In the genomic region with DNA sequence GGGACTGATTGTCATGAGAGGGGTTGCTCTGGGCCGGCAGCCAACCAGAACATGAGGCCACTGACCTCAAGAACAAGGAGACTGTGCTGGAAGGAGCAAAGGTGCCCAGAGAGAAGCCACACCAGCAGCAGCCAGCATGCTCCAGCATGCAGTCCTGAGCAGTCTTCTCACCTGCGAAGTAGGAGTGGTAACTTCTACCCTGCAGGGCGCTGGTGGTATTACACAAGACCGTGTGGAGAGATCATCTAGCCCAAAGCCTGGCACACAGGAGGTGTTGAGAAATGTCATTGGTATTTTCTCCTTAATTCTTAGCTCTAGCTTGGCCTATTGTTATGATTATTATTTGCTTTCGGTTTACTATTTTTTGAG, we compare ENCODE assay signal across 8 cellular contexts.
DNase-seq lines count a peak whose midpoint lies in the region; ATAC-seq and TF ChIP-seq lines count a peak whose summit lies in the region.

No MANE protein-coding gene starts in this region.

- no peaks in the 10 kb centered on the region for H3K9me3 Mint-ChIP-seq in activated naive CD4-positive, alpha-beta T cell treated with anti-CD3 and anti-CD28 coated beads, Interleukin-2, amount 10 ng/mL, durations not matched to agents 7 days and 5 days
- peaks cover 5% of the 10 kb centered on the region for H3K9me3 Mint-ChIP-seq in mesothelial cell of epicardium

- peak; percentile 3 for DNase-seq in activated naive CD4-positive, alpha-beta T cell treated with Interleukin-2 at 50 U/mL for 16 hours
- no peak for DNase-seq in activated naive CD4-positive, alpha-beta T cell treated with anti-CD3 and anti-CD28 coated beads, Interleukin-2, amount 10 ng/mL, durations not matched to agents 7 days and 5 days
- no peak for DNase-seq in SK-N-SH
- no peak for DNase-seq in mesothelial cell of epicardium (ENCODE audit: low spot score in 2 of 2, unreplicated experiment in 2 of 2)
- DNase-seq in Right ventricle myocardium inferior (ENCODE audit: missing footprints): no peak
- no peak for DNase-seq in right cardiac atrium

- no peaks in the 10 kb centered on the region for H3K79me2 ChIP-seq in SK-N-SH (ENCODE audit: insufficient read depth)

- H3K4me3 ChIP-seq in SK-N-SH (ENCODE audit: low read depth in 2 of 2, low read length in 1 of 2) (no peak overlapping the region), right cardiac atrium (ENCODE audit: low read length) (no peak overlapping the region)

- CTCF ChIA-PET in activated naive CD4-positive, alpha-beta T cell treated with anti-CD3 and anti-CD28 coated beads, Interleukin-2, amount 10 ng/mL, durations not matched to agents 7 days and 5 days (lab: Charles Lee): interaction anchor here (0.7 kb wide), 1 partner anchor 247 kb away, joined by 3 read pairs; no protein-coding TSS in a partner anchor
- CTCF ChIA-PET in SK-N-SH (lab: Yijun Ruan, JAX): interaction anchor here (1.1 to 1.4 kb wide), 3 partner anchors 19 to 31 kb away, joined by 3 to 5 read pairs (median 4); no protein-coding TSS in a partner anchor

- H3K27ac ChIP-seq in SK-N-SH (ENCODE audit: low read depth in 2 of 2, low read length in 1 of 2): no peak overlapping the region
- no peak overlapping the region for H3K27ac ChIP-seq in right cardiac atrium (ENCODE audit: low read length)

- H3F3A ChIP-seq in SK-N-SH (replicated peaks; ENCODE audit: insufficient read depth): no peaks in the 10 kb centered on the region

- no peaks in the 10 kb centered on the region for H4K20me1 ChIP-seq in SK-N-SH (ENCODE audit: insufficient read depth)

- peak; percentile 71 for ATAC-seq in HG02763 (IDR thresholded peaks at IDR 0.05; ENCODE audit: unreplicated experiment)
- ATAC-seq in activated CD4-positive, CD25-positive, alpha-beta regulatory T cell treated with anti-CD3 and anti-CD28 coated beads, Interleukin-2, amount 50 U/mL, for 24 hours: no peak
- no peak for ATAC-seq in Right ventricle myocardium inferior
- no peak for ATAC-seq in right cardiac atrium

- POLR2A ChIA-PET in SK-N-SH (lab: Yijun Ruan, JAX): no interaction called here

- no peak overlapping the region for H3K27ac Mint-ChIP-seq in activated naive CD4-positive, alpha-beta T cell treated with anti-CD3 and anti-CD28 coated beads, Interleukin-2, amount 10 ng/mL, durations not matched to agents 7 days and 5 days
- no peak overlapping the region for H3K27ac Mint-ChIP-seq in mesothelial cell of epicardium

- H3K4me1 ChIP-seq in SK-N-SH (ENCODE audit: control insufficient read depth in 1 of 2, insufficient read depth in 2 of 2, low read depth in 1 of 2, low read length in 1 of 2) (peaks cover 0 to 6% of the 10 kb centered on the region in 2 experiments; a peak in 1 of 4 replicates), right cardiac atrium (ENCODE audit: control insufficient read depth, insufficient read depth, low read length) (no peaks in the 10 kb centered on the region)

- peak; percentile 29; the same call in 1 of the 2 replicates for TF ChIP-seq CTCF in SK-N-SH (IDR thresholded peaks at IDR 0.05)
- peak; percentile 68 for TF ChIP-seq CTCF in mesothelial cell of epicardium (IDR thresholded peaks at IDR 0.05; ENCODE audit: unreplicated experiment)

- H3K4me1 Mint-ChIP-seq in activated naive CD4-positive, alpha-beta T cell treated with anti-CD3 and anti-CD28 coated beads, Interleukin-2, amount 10 ng/mL, durations not matched to agents 7 days and 5 days: no peaks in the 10 kb centered on the region
- H3K4me1 Mint-ChIP-seq in mesothelial cell of epicardium: no peaks in the 10 kb centered on the region

- no peak overlapping the region for H3K4me3 Mint-ChIP-seq in activated naive CD4-positive, alpha-beta T cell treated with anti-CD3 and anti-CD28 coated beads, Interleukin-2, amount 10 ng/mL, durations not matched to agents 7 days and 5 days
- H3K4me3 Mint-ChIP-seq in mesothelial cell of epicardium: no peak overlapping the region

- TF ChIP-seq RAD21 in SK-N-SH (IDR thresholded peaks at IDR 0.05; ENCODE audit: low read length): no peak

- H3K36me3 Mint-ChIP-seq in activated naive CD4-positive, alpha-beta T cell treated with anti-CD3 and anti-CD28 coated beads, Interleukin-2, amount 10 ng/mL, durations not matched to agents 7 days and 5 days: no peaks in the 10 kb centered on the region
- H3K36me3 Mint-ChIP-seq in mesothelial cell of epicardium: no peaks in the 10 kb centered on the region

- H3K9me2 ChIP-seq in SK-N-SH: no peaks in the 10 kb centered on the region

- no peak overlapping the region for H3K9ac ChIP-seq in SK-N-SH

- H3K9me3 ChIP-seq in SK-N-SH: no peaks in the 10 kb centered on the region
- no peaks in the 10 kb centered on the region for H3K9me3 ChIP-seq in right cardiac atrium (ENCODE audit: control insufficient read depth, low read length)

- H2AFZ ChIP-seq in SK-N-SH (ENCODE audit: low read depth): no peak overlapping the region

- intact Hi-C loops in Right ventricle myocardium inferior (cut with DNase I) (no loop called here), right cardiac atrium (cut with DNase I) (no loop called here)

- H3K4me2 ChIP-seq in SK-N-SH: no peak overlapping the region

- no peak for TF ChIP-seq EP300 in SK-N-SH (IDR thresholded peaks at IDR 0.05; ENCODE audit: borderline replicate concordance in 1 of 2, low read depth in 1 of 2, low read length in 1 of 2)

- H3K36me3 ChIP-seq in SK-N-SH (replicated peaks in 1 of 2; ENCODE audit: control insufficient read depth in 1 of 2, insufficient read depth in 2 of 2, low read length in 1 of 2): no peaks in the 10 kb centered on the region

- peaks cover 5% of the 10 kb centered on the region for H3K27me3 Mint-ChIP-seq in activated naive CD4-positive, alpha-beta T cell treated with anti-CD3 and anti-CD28 coated beads, Interleukin-2, amount 10 ng/mL, durations not matched to agents 7 days and 5 days
- peaks cover 19% of the 10 kb centered on the region for H3K27me3 Mint-ChIP-seq in mesothelial cell of epicardium (ENCODE audit: low read depth)

- WGBS in SK-N-SH (ENCODE audit: low lambda C conversion rate): 58% methylated on average over 5 of the region's 5 CpGs
- WGBS in right cardiac atrium: 74% methylated on average over 5 of the region's 5 CpGs

- no peaks in the 10 kb centered on the region for H3K27me3 ChIP-seq in SK-N-SH (ENCODE audit: insufficient read depth)
- no peaks in the 10 kb centered on the region for H3K27me3 ChIP-seq in right cardiac atrium (ENCODE audit: control insufficient read depth, insufficient read depth)

TF ChIP-seq in SK-N-SH, 30 proteins besides CTCF, POLR2A, EP300 and RAD21 (continues in another document):
- TF ChIP-seq MXI1 (IDR thresholded peaks at IDR 0.05; ENCODE audit: low read depth, low read length) (no peak), FOXJ3 (CRISPR knock-in tag; IDR thresholded peaks at IDR 0.05) (no peak), NFIC (IDR thresholded peaks at IDR 0.05; ENCODE audit: borderline replicate concordance) (no peak), ELF1 (IDR thresholded peaks at IDR 0.05) (no peak), POLR2AphosphoS5 (IDR thresholded peaks at IDR 0.05; ENCODE audit: low read depth, low read length) (no peak)
- TF ChIP-seq, protein P1, sequence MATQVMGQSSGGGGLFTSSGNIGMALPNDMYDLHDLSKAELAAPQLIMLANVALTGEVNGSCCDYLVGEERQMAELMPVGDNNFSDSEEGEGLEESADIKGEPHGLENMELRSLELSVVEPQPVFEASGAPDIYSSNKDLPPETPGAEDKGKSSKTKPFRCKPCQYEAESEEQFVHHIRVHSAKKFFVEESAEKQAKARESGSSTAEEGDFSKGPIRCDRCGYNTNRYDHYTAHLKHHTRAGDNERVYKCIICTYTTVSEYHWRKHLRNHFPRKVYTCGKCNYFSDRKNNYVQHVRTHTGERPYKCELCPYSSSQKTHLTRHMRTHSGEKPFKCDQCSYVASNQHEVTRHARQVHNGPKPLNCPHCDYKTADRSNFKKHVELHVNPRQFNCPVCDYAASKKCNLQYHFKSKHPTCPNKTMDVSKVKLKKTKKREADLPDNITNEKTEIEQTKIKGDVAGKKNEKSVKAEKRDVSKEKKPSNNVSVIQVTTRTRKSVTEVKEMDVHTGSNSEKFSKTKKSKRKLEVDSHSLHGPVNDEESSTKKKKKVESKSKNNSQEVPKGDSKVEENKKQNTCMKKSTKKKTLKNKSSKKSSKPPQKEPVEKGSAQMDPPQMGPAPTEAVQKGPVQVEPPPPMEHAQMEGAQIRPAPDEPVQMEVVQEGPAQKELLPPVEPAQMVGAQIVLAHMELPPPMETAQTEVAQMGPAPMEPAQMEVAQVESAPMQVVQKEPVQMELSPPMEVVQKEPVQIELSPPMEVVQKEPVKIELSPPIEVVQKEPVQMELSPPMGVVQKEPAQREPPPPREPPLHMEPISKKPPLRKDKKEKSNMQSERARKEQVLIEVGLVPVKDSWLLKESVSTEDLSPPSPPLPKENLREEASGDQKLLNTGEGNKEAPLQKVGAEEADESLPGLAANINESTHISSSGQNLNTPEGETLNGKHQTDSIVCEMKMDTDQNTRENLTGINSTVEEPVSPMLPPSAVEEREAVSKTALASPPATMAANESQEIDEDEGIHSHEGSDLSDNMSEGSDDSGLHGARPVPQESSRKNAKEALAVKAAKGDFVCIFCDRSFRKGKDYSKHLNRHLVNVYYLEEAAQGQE (IDR thresholded peaks at IDR 0.05; ENCODE audit: low read depth, low read length): no peak
- TF ChIP-seq, protein P2, sequence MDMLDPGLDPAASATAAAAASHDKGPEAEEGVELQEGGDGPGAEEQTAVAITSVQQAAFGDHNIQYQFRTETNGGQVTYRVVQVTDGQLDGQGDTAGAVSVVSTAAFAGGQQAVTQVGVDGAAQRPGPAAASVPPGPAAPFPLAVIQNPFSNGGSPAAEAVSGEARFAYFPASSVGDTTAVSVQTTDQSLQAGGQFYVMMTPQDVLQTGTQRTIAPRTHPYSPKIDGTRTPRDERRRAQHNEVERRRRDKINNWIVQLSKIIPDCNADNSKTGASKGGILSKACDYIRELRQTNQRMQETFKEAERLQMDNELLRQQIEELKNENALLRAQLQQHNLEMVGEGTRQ (IDR thresholded peaks at IDR 0.05; ENCODE audit: borderline replicate concordance, low read depth, low read length): no peak
- TF ChIP-seq, protein P3, sequence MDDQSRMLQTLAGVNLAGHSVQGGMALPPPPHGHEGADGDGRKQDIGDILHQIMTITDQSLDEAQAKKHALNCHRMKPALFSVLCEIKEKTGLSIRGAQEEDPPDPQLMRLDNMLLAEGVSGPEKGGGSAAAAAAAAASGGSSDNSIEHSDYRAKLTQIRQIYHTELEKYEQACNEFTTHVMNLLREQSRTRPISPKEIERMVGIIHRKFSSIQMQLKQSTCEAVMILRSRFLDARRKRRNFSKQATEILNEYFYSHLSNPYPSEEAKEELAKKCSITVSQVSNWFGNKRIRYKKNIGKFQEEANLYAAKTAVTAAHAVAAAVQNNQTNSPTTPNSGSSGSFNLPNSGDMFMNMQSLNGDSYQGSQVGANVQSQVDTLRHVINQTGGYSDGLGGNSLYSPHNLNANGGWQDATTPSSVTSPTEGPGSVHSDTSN (IDR thresholded peaks at IDR 0.05): no peak
